ENCODE assay signal across 25 cellular contexts in the genomic region with DNA sequence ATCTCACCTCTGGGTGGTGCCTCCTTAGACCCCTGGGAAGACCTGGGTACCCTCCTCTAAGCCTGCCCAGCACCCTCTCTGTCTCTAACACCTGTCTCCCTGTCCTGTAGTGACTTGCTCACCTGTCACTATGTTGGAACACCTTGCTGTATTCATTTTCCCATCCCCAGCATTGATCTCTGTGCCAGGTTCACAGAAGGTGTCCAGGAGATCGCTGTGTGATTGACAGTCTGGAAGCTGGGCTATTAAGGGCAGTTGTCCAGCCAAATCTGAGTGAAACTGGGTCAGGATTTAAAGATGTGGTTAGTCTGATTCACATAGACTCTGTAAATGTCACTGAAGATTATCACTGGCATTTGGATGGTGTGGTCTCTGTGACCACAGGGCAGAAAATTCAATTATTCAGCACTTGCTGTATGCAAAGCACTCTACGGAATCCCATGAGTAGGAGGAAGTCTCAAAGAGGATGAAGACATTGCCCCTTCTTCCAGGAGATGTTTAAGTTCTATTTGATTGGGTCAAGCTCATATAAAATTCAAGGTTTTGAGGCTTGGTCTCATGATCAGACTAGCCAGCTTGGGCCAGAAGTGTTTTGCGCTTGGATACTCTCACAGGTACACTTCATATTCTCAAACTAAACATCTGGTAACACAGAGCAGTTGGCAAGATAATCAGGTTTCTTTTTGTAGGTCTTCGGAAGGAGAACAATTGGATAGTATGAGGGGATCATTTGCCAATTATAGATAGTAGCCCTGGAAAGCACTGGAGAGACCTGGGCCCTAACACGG. TPM values are rescaled to one million over a fixed set of nuclear protein-coding genes. Genes with fewer than 3 reads are reported as not detected.
DNase-seq lines count a peak whose midpoint lies in the region; ATAC-seq and TF ChIP-seq lines count a peak whose summit lies in the region.
"Had no signal": no experiment of that assay in that cellular context is flagged by ENCODE, and none has a peak within 500 bp of the region (broad histone marks: within the 10 kb centered on the region; RNA-seq: fewer than 3 reads in every experiment).

No MANE protein-coding gene starts in this region.

- H3K4me3 Mint-ChIP-seq in CD4-positive, alpha-beta T cell, result no peak overlapping the region
- peak overlapping the region; percentile 6 for H3K4me3 Mint-ChIP-seq in activated naive CD8-positive, alpha-beta T cell
- H3K4me3 Mint-ChIP-seq in naive B cell, result peak overlapping the region in 4 of 8 donors; percentile 9 to 29 (median 27)
- no peak overlapping the region for H3K4me3 Mint-ChIP-seq in T-helper 2 cell treated with Interferon-gamma antibody and Interleukin-4, amounts not matched to agents 5 μg/mL and 100 μg/mL, for 36 hours
- H3K4me3 Mint-ChIP-seq: nephron progenitor cell had no signal

- H2AFZ ChIP-seq in PC-9, result no peak overlapping the region

- H3F3A ChIP-seq in PC-9 (ENCODE audit: insufficient read depth, low read depth), result no peaks in the 10 kb centered on the region

- no peak overlapping the region for H3K4me2 ChIP-seq in PC-9
- H3K4me2 ChIP-seq: smooth muscle cell had no signal

- intact Hi-C loops in CD4-positive, alpha-beta T cell (cut with DNase I, micrococcal nuclease), result loop anchor here (10.0 kb wide), 2 partner anchors 398 to 458 kb away; a partner anchor contains a TSS
- intact Hi-C loops in PC-9 (cut with micrococcal nuclease; ENCODE audit: unreplicated experiment), result loop anchor here (10.0 kb wide), 1 partner anchor 398 kb away; no protein-coding TSS in a partner anchor

- no peaks in the 10 kb centered on the region for H3K9me3 Mint-ChIP-seq in CD4-positive, alpha-beta T cell
- no peaks in the 10 kb centered on the region for H3K9me3 Mint-ChIP-seq in activated naive CD8-positive, alpha-beta T cell (ENCODE audit: low read depth)
- H3K9me3 Mint-ChIP-seq in naive B cell, result peaks cover 0 to 1% (median 0%) of the 10 kb centered on the region in 7 donors
- no peaks in the 10 kb centered on the region for H3K9me3 Mint-ChIP-seq in T-helper 2 cell treated with Interferon-gamma antibody and Interleukin-4, amounts not matched to agents 5 μg/mL and 100 μg/mL, for 36 hours
- H3K9me3 Mint-ChIP-seq: nephron progenitor cell had no signal

- no peaks in the 10 kb centered on the region for H3K79me2 ChIP-seq in PC-9 (ENCODE audit: low read depth)

- no peak overlapping the region for H3K27ac ChIP-seq in CD4-positive, alpha-beta T cell (ENCODE audit: low read depth, low read length)
- H3K27ac ChIP-seq in PC-9, result no peak overlapping the region
- H3K27ac ChIP-seq: psoas muscle had no signal

- CTCF ChIA-PET in CD4-positive, alpha-beta T cell (lab: Charles Lee), result interaction anchor here (1.0 to 8.8 kb wide), 4 partner anchors 32 to 94 kb away, joined by 5 to 77 read pairs (median 40); a partner anchor contains a TSS
- CTCF ChIA-PET in PC-9 (lab: Charles Lee), result interaction anchor here (0.6 kb wide), 1 partner anchor 411 kb away, joined by 3 read pairs; no protein-coding TSS in a partner anchor

- H3K4me1 ChIP-seq in PC-9 (replicated peaks; ENCODE audit: insufficient read depth), result no peaks in the 10 kb centered on the region
- H3K4me1 ChIP-seq: psoas muscle had no signal

- H3K27me3 Mint-ChIP-seq in CD4-positive, alpha-beta T cell, result no peaks in the 10 kb centered on the region
- H3K27me3 Mint-ChIP-seq in activated naive CD8-positive, alpha-beta T cell, result no peaks in the 10 kb centered on the region
- no peaks in the 10 kb centered on the region for H3K27me3 Mint-ChIP-seq in naive B cell
- H3K27me3 Mint-ChIP-seq in T-helper 2 cell treated with Interferon-gamma antibody and Interleukin-4, amounts not matched to agents 5 μg/mL and 100 μg/mL, for 36 hours (ENCODE audit: low read depth), result no peaks in the 10 kb centered on the region

- peaks cover 80% of the 10 kb centered on the region for H3K4me1 Mint-ChIP-seq in CD4-positive, alpha-beta T cell (ENCODE audit: low read depth)
- peaks cover 90% of the 10 kb centered on the region for H3K4me1 Mint-ChIP-seq in activated naive CD8-positive, alpha-beta T cell (ENCODE audit: low read depth)
- H3K4me1 Mint-ChIP-seq in naive B cell, result peaks cover 75 to 96% (median 85%) of the 10 kb centered on the region in 3 donors
- H3K4me1 Mint-ChIP-seq in T-helper 2 cell treated with Interferon-gamma antibody and Interleukin-4, amounts not matched to agents 5 μg/mL and 100 μg/mL, for 36 hours (ENCODE audit: low read depth), result peaks cover 64% of the 10 kb centered on the region

- ATAC-seq in CD4-positive, alpha-beta T cell (ENCODE audit: poor library complexity), result no peak
- no peak for ATAC-seq in naive B cell (ENCODE audit: low read depth in 2 of 2)
- ATAC-seq: activated CD4-positive, CD25-positive, alpha-beta regulatory T cell treated with anti-CD3 and anti-CD28 coated beads, Interleukin-2, amount 50 U/mL, for 24 hours; left cardiac atrium; psoas muscle had no signal

- DNase-seq in NCI-H146 (lab: John Stamatoyannopoulos, UW), result peak; percentile 37
- no peak for DNase-seq in NCI-H146 treated with DMSO at 0.1 percent for 48 hours (lab: John Stamatoyannopoulos, UW; ENCODE audit: unreplicated experiment)
- no peak for DNase-seq in CD4-positive, alpha-beta T cell
- DNase-seq in naive B cell, result no peak
- DNase-seq in mesenteric fat pad (ENCODE audit: low spot score), result no peak
- DNase-seq in T-helper 2 cell treated with Interferon-gamma antibody and Interleukin-4, amounts not matched to agents 5 μg/mL and 100 μg/mL, for 36 hours (ENCODE audit: low spot score), result no peak
- no peak for DNase-seq in PC-9
- DNase-seq: 8988T; activated naive CD4-positive, alpha-beta T cell treated with anti-CD3 and anti-CD28 coated beads, Interleukin-2, amount 50 U/mL, for 16 hours; BE2C; cortex of kidney; glutamatergic neuron; HCEC 1CT; Kasumi-1; left cardiac atrium; mesendoderm; NCI-H2029; NCI-H446; nephron progenitor cell; psoas muscle; stimulated activated CD4-positive, alpha-beta T cell treated with anti-CD3 and anti-CD28 coated beads, Interleukin-2, amount 100 ng/mL, for 48 hours had no signal

- no TSS peak for BruUV-seq in PC-9 (replicated peaks; lab: Mats Ljungman, UMichigan)

- TF ChIP-seq CTCF in CD4-positive, alpha-beta T cell (IDR thresholded peaks at IDR 0.05), result no peak
- TF ChIP-seq CTCF in PC-9 (conservative IDR thresholded peaks at IDR 0.05), result no peak

- peak overlapping the region; percentile 10 for H3K27ac Mint-ChIP-seq in CD4-positive, alpha-beta T cell
- peak overlapping the region; percentile 35 for H3K27ac Mint-ChIP-seq in activated naive CD8-positive, alpha-beta T cell
- peak overlapping the region; percentile 61 to 98 (median 86) for H3K27ac Mint-ChIP-seq in naive B cell
- no peak overlapping the region for H3K27ac Mint-ChIP-seq in T-helper 2 cell treated with Interferon-gamma antibody and Interleukin-4, amounts not matched to agents 5 μg/mL and 100 μg/mL, for 36 hours
- H3K27ac Mint-ChIP-seq: nephron progenitor cell had no signal

- H3K36me3 ChIP-seq in PC-9 (ENCODE audit: low read depth), result no peaks in the 10 kb centered on the region
- H3K36me3 ChIP-seq: BE2C had no signal

- H3K9me2 ChIP-seq in PC-9 (ENCODE audit: insufficient read depth), result no peaks in the 10 kb centered on the region

- no peak overlapping the region for H3K4me3 ChIP-seq in PC-9
- H3K4me3 ChIP-seq: psoas muscle, smooth muscle cell had no signal

- H3K36me3 Mint-ChIP-seq in CD4-positive, alpha-beta T cell (ENCODE audit: low read depth), result no peaks in the 10 kb centered on the region
- no peaks in the 10 kb centered on the region for H3K36me3 Mint-ChIP-seq in activated naive CD8-positive, alpha-beta T cell
- H3K36me3 Mint-ChIP-seq in naive B cell, result no peaks in the 10 kb centered on the region
- H3K36me3 Mint-ChIP-seq in T-helper 2 cell treated with Interferon-gamma antibody and Interleukin-4, amounts not matched to agents 5 μg/mL and 100 μg/mL, for 36 hours (ENCODE audit: low read depth), result no peaks in the 10 kb centered on the region

- no peaks in the 10 kb centered on the region for H4K20me1 ChIP-seq in PC-9 (ENCODE audit: insufficient read depth)

- POLR2A ChIA-PET in CD4-positive, alpha-beta T cell (lab: Charles Lee), result interaction anchor here (4.8 kb wide), 1 partner anchor 60 kb away, joined by 46 read pairs; no protein-coding TSS in a partner anchor
- POLR2A ChIA-PET in PC-9 (lab: Charles Lee; ENCODE audit: unreplicated experiment), result no interaction called here

- no peaks in the 10 kb centered on the region for H3K9me3 ChIP-seq in CD4-positive, alpha-beta T cell (ENCODE audit: control insufficient read depth, low read length)
- H3K9me3 ChIP-seq in PC-9 (ENCODE audit: insufficient read depth, low read depth), result no peaks in the 10 kb centered on the region
- H3K9me3 ChIP-seq: BE2C, psoas muscle had no signal

- no peaks in the 10 kb centered on the region for H3K27me3 ChIP-seq in CD4-positive, alpha-beta T cell (ENCODE audit: control insufficient read depth, insufficient read depth, low read length)
- no peaks in the 10 kb centered on the region for H3K27me3 ChIP-seq in PC-9 (ENCODE audit: insufficient read depth, low read depth)
- H3K27me3 ChIP-seq: BE2C had no signal

RNA-seq across cellular contexts. Expression of a gene that starts 57.8 kb away (rescaled TPM):
- 100 to 1,000 TPM; 245 to 261 TPM for total RNA-seq in CD4-positive, alpha-beta T cell
- polyA plus RNA-seq in naive B cell (ENCODE audit: low read depth in 6 of 6), result 100 to 1,000 TPM; 259 to 433 (median 379) TPM
- total RNA-seq in mesenteric fat pad (5.7 TPM), PC-9 (2021) (0.23 TPM in 1 of 2 replicates, not detected in the other)
- total RNA-seq: HT1080, smooth muscle cell had no signal
- polyA plus RNA-seq: smooth muscle cell had no signal

Comparison
In these comparisons a context has a peak if more than half of its experiments do, and no peak if none do; other contexts are left out.
1. RNA of a gene that starts 57.8 kb away (total RNA-seq): 245 to 261 TPM in CD4-positive, alpha-beta T cell; 5.7 TPM in mesenteric fat pad (single experiment) and 0.23 TPM in PC-9; every median in the first group is over 10 times any median in the second.